Comparison of ENCODE assay signal across 18 cellular contexts in genomic region chr1:35589516-35590427, GRCh38. TPM values are rescaled to one million over a fixed set of nuclear protein-coding genes. Genes with fewer than 3 reads are reported as not detected.
DNase-seq lines count a peak whose midpoint lies in the region; ATAC-seq and TF ChIP-seq lines count a peak whose summit lies in the region.
"Had no signal": no experiment of that assay in that cellular context is flagged by ENCODE, and none has a peak within 500 bp of the region (broad histone marks: within the 10 kb centered on the region; RNA-seq: fewer than 3 reads in every experiment).

No MANE protein-coding gene starts in this region.

- peaks cover 9% of the 10 kb centered on the region for H3K4me1 Mint-ChIP-seq in activated T-cell treated with anti-CD3 and anti-CD28 coated beads, Interleukin-2, amount 50 U/mL, for 24 hours (ENCODE audit: low read depth)
- peaks cover 10% of the 10 kb centered on the region for H3K4me1 Mint-ChIP-seq in activated T-cell treated with anti-CD3 and anti-CD28 coated beads, Interleukin-2, amount 50 U/mL, for 72 hours (ENCODE audit: low read depth)
- peaks cover 15% of the 10 kb centered on the region for H3K4me1 Mint-ChIP-seq in T-helper 17 cell
- H3K4me1 Mint-ChIP-seq in endothelial cell (ENCODE audit: unreplicated experiment), result peaks cover 3% of the 10 kb centered on the region

- H3K4me1 ChIP-seq in upper lobe of right lung, result no peaks in the 10 kb centered on the region
- H3K4me1 ChIP-seq: A549 had no signal

- no peaks in the 10 kb centered on the region for H3K27me3 ChIP-seq in upper lobe of right lung
- H3K27me3 ChIP-seq: BLaER1 treated with 17β-estradiol and CSF1 and Interleukin-3, amounts not matched to agents 10 nM and 100 nM had no signal

- no peaks in the 10 kb centered on the region for H3K9me3 ChIP-seq in T-helper 17 cell (ENCODE audit: control insufficient read depth, low read length, poor library complexity, severe bottlenecking)
- H3K9me3 ChIP-seq in upper lobe of right lung, result no peaks in the 10 kb centered on the region
- H3K9me3 ChIP-seq: A549; BLaER1 treated with 17β-estradiol and CSF1 and Interleukin-3, amounts not matched to agents 10 nM and 100 nM had no signal

- no peaks in the 10 kb centered on the region for H3K9me3 Mint-ChIP-seq in activated T-cell treated with anti-CD3 and anti-CD28 coated beads, Interleukin-2, amount 50 U/mL, for 24 hours
- no peaks in the 10 kb centered on the region for H3K9me3 Mint-ChIP-seq in activated T-cell treated with anti-CD3 and anti-CD28 coated beads, Interleukin-2, amount 50 U/mL, for 72 hours
- no peaks in the 10 kb centered on the region for H3K9me3 Mint-ChIP-seq in endothelial cell (ENCODE audit: unreplicated experiment)

- no peak for DNase-seq in activated T-cell treated with anti-CD3 and anti-CD28 coated beads, Interleukin-2, amount 50 U/mL, for 24 hours
- no peak for DNase-seq in activated T-cell treated with anti-CD3 and anti-CD28 coated beads, Interleukin-2, amount 50 U/mL, for 72 hours
- DNase-seq in T-helper 17 cell (no peak), endothelial cell (ENCODE audit: low spot score) (no peak), upper lobe of right lung (peak; percentile 55), NCI-H187 (lab: John Stamatoyannopoulos, UW) (no peak)
- DNase-seq: GDM1, GOT3, KBM-7, MV-4-11, NCI-H1417 treated with DMSO at 0.1 percent for 48 hours, NCI-H2029, NCI-H446, NCI-H69, RPMI8226 had no signal

- intact Hi-C loops in upper lobe of right lung (cut with DNase I), result no loop called here

- no peaks in the 10 kb centered on the region for H3K36me3 ChIP-seq in upper lobe of right lung

- no peak overlapping the region for H3K4me3 Mint-ChIP-seq in activated T-cell treated with anti-CD3 and anti-CD28 coated beads, Interleukin-2, amount 50 U/mL, for 24 hours
- no peak overlapping the region for H3K4me3 Mint-ChIP-seq in activated T-cell treated with anti-CD3 and anti-CD28 coated beads, Interleukin-2, amount 50 U/mL, for 72 hours
- H3K4me3 Mint-ChIP-seq in T-helper 17 cell (peak overlapping the region; percentile 49), endothelial cell (ENCODE audit: unreplicated experiment) (peak overlapping the region; percentile 70)

- peak overlapping the region; percentile 18 for H3K27ac Mint-ChIP-seq in activated T-cell treated with anti-CD3 and anti-CD28 coated beads, Interleukin-2, amount 50 U/mL, for 24 hours
- H3K27ac Mint-ChIP-seq in activated T-cell treated with anti-CD3 and anti-CD28 coated beads, Interleukin-2, amount 50 U/mL, for 72 hours, result no peak overlapping the region
- H3K27ac Mint-ChIP-seq in T-helper 17 cell (peak overlapping the region; percentile 63), endothelial cell (ENCODE audit: unreplicated experiment) (peak overlapping the region; percentile 78)

- ATAC-seq in activated T-cell treated with anti-CD3 and anti-CD28 coated beads, Interleukin-2, amount 50 U/mL, for 72 hours (replicated peaks in 1 of 2), result no peak
- ATAC-seq in T-helper 17 cell (no peak), upper lobe of right lung (no peak), HG03175 (IDR thresholded peaks at IDR 0.05; ENCODE audit: unreplicated experiment) (no peak)
- ATAC-seq: A549 had no signal

- H3K36me3 Mint-ChIP-seq in activated T-cell treated with anti-CD3 and anti-CD28 coated beads, Interleukin-2, amount 50 U/mL, for 24 hours (ENCODE audit: low read depth), result peaks cover 4% of the 10 kb centered on the region
- H3K36me3 Mint-ChIP-seq in activated T-cell treated with anti-CD3 and anti-CD28 coated beads, Interleukin-2, amount 50 U/mL, for 72 hours (ENCODE audit: insufficient read depth in 2 of 2), result no peaks in the 10 kb centered on the region
- peaks cover 7% of the 10 kb centered on the region for H3K36me3 Mint-ChIP-seq in T-helper 17 cell (ENCODE audit: low read depth)
- peaks cover 18% of the 10 kb centered on the region for H3K36me3 Mint-ChIP-seq in endothelial cell (ENCODE audit: low read depth, unreplicated experiment)

- no peaks in the 10 kb centered on the region for H3K27me3 Mint-ChIP-seq in activated T-cell treated with anti-CD3 and anti-CD28 coated beads, Interleukin-2, amount 50 U/mL, for 24 hours
- H3K27me3 Mint-ChIP-seq in activated T-cell treated with anti-CD3 and anti-CD28 coated beads, Interleukin-2, amount 50 U/mL, for 72 hours (ENCODE audit: low read depth), result no peaks in the 10 kb centered on the region
- no peaks in the 10 kb centered on the region for H3K27me3 Mint-ChIP-seq in T-helper 17 cell
- H3K27me3 Mint-ChIP-seq in endothelial cell (ENCODE audit: unreplicated experiment), result peaks cover 19% of the 10 kb centered on the region

- H3K27ac ChIP-seq in upper lobe of right lung, result no peak overlapping the region
- H3K27ac ChIP-seq: A549; BLaER1 treated with 17β-estradiol and CSF1 and Interleukin-3, amounts not matched to agents 10 nM and 100 nM had no signal

- TF ChIP-seq CTCF in endothelial cell (IDR thresholded peaks at IDR 0.05; ENCODE audit: unreplicated experiment) (no peak), upper lobe of right lung (IDR thresholded peaks at IDR 0.05) (no peak)

- H3K4me3 ChIP-seq in upper lobe of right lung, result no peak overlapping the region
- H3K4me3 ChIP-seq: A549; BLaER1 treated with 17β-estradiol and CSF1 and Interleukin-3, amounts not matched to agents 10 nM and 100 nM had no signal

RNA-seq across cellular contexts. Expression of gene TFAP2E, which starts 16.7 kb away (rescaled TPM):
- 1 to 10 TPM; 1.2 to 1.9 TPM for total RNA-seq in activated T-cell treated with anti-CD3 and anti-CD28 coated beads, Interleukin-2, amount 50 U/mL, for 72 hours
- 1 to 10 TPM; 3.2 to 4.5 TPM for total RNA-seq in T-helper 17 cell
- total RNA-seq in endothelial cell (ENCODE audit: unreplicated experiment), result 3.6 TPM
- total RNA-seq in upper lobe of right lung, result 1.9 TPM

RNA-seq across cellular contexts. Expression of gene NCDN, which starts 32.2 kb away (rescaled TPM):
- total RNA-seq in activated T-cell treated with anti-CD3 and anti-CD28 coated beads, Interleukin-2, amount 50 U/mL, for 72 hours, result 10 to 100 TPM; 23.7 to 24.7 TPM
- total RNA-seq in T-helper 17 cell (10 to 100 TPM; 23.8 to 26.2 TPM), endothelial cell (ENCODE audit: unreplicated experiment) (21.6 TPM), upper lobe of right lung (24.8 TPM)

RNA-seq across cellular contexts. Expression of gene KIAA0319L, which starts 32.6 kb away (rescaled TPM):
- total RNA-seq in activated T-cell treated with anti-CD3 and anti-CD28 coated beads, Interleukin-2, amount 50 U/mL, for 72 hours, result 10 to 100 TPM; 44.3 to 60.9 TPM
- 10 to 100 TPM; 58.8 to 79.0 TPM for total RNA-seq in T-helper 17 cell
- 69.2 TPM for total RNA-seq in endothelial cell (ENCODE audit: unreplicated experiment)
- 87.7 TPM for total RNA-seq in upper lobe of right lung

RNA-seq across cellular contexts. Expression of gene PSMB2, which starts 51.6 kb away (rescaled TPM):
- total RNA-seq in activated T-cell treated with anti-CD3 and anti-CD28 coated beads, Interleukin-2, amount 50 U/mL, for 72 hours, result 10 to 100 TPM; 53.7 to 61.4 TPM
- total RNA-seq in T-helper 17 cell (10 to 100 TPM; 27.4 to 30.5 TPM), endothelial cell (ENCODE audit: unreplicated experiment) (69.9 TPM), upper lobe of right lung (44.1 TPM)

Comparison
In these comparisons a context has a peak if more than half of its experiments do, and no peak if none do; other contexts are left out.
1. H3K4me3 Mint-ChIP-seq: peak in T-helper 17 cell (single experiment) and endothelial cell (single experiment); none in activated T-cell treated with anti-CD3 and anti-CD28 coated beads, Interleukin-2, amount 50 U/mL, for 24 hours (single experiment) and activated T-cell treated with anti-CD3 and anti-CD28 coated beads, Interleukin-2, amount 50 U/mL, for 72 hours (0 of 2).